In genomic region chr5:68134033-68134668, GRCh38 we compare ENCODE assay signal across 25 cellular contexts.
DNase-seq lines count a peak whose midpoint lies in the region; ATAC-seq and TF ChIP-seq lines count a peak whose summit lies in the region.
"Had no signal": no experiment of that assay in that cellular context is flagged by ENCODE, and none has a peak within 500 bp of the region (broad histone marks: within the 10 kb centered on the region; RNA-seq: fewer than 3 reads in every experiment).

No MANE protein-coding gene starts in this region.

- no peaks in the 10 kb centered on the region for H3K79me1 ChIP-seq in H9 (ENCODE audit: insufficient read depth, low read depth, low read length, poor library complexity, severe bottlenecking)

- ATAC-seq in RWPE2 (ENCODE audit: low read depth): 0 out of 3 replicates have a peak, but pooled peaks have one; percentile 27
- no peak for ATAC-seq in stimulated activated effector memory CD8-positive, alpha-beta T cell treated with anti-CD3 and anti-CD28 coated beads, Interleukin-12 subunit alpha, Interleukin-12 subunit beta, amount 100 ng/mL, for 72 hours
- ATAC-seq in HG02852 (IDR thresholded peaks at IDR 0.05; ENCODE audit: unreplicated experiment): no peak
- ATAC-seq: left ventricle myocardium superior, Panc1 had no signal

- no peak overlapping the region for H2BK12ac ChIP-seq in H9 (ENCODE audit: insufficient read length, low read depth, low read length)

- H4K8ac ChIP-seq in H9 (replicated peaks; ENCODE audit: insufficient read length, low read depth, low read length): no peak overlapping the region

- no peaks in the 10 kb centered on the region for H3K23me2 ChIP-seq in H9 (ENCODE audit: insufficient read length, low read depth, low read length, poor library complexity, severe bottlenecking)

- no peaks in the 10 kb centered on the region for H4K20me1 ChIP-seq in H9 (ENCODE audit: control insufficient read depth, insufficient read depth, insufficient read length)

- H3K79me2 ChIP-seq in H9 (ENCODE audit: insufficient read depth, low read length): no peaks in the 10 kb centered on the region

- H3K14ac ChIP-seq in H9 (ENCODE audit: insufficient read depth, low read length): no peak overlapping the region

- H2AFZ ChIP-seq in H9 (ENCODE audit: low read length): no peak overlapping the region

- H3K23ac ChIP-seq in H9 (ENCODE audit: insufficient read length, low read depth, low read length): no peak overlapping the region

- no peak overlapping the region for H3K4ac ChIP-seq in H9 (ENCODE audit: low read depth, low read length)

- H3K9me3 ChIP-seq in H9 (ENCODE audit: control insufficient read depth, low read depth, low read length): no peaks in the 10 kb centered on the region
- no peaks in the 10 kb centered on the region for H3K9me3 ChIP-seq in RWPE2 (ENCODE audit: severe bottlenecking)
- H3K9me3 ChIP-seq in prostate gland: no peaks in the 10 kb centered on the region
- H3K9me3 ChIP-seq: heart right ventricle, uterus had no signal

- H3K27ac Mint-ChIP-seq in H9: no peak overlapping the region
- no peak overlapping the region for H3K27ac Mint-ChIP-seq in stimulated activated effector memory CD8-positive, alpha-beta T cell treated with anti-CD3 and anti-CD28 coated beads, Interleukin-12 subunit alpha, Interleukin-12 subunit beta, amount 100 ng/mL, for 72 hours
- H3K27ac Mint-ChIP-seq: activated CD4-positive, alpha-beta memory T cell treated with anti-CD3 and anti-CD28 coated beads, Interleukin-2, amount 10 ng/mL, durations not matched to agents 7 days and 5 days; immature natural killer cell had no signal

- TF ChIP-seq CTCF in H9 (conservative IDR thresholded peaks at IDR 0.05): no peak
- no peak for TF ChIP-seq CTCF in RWPE2 (IDR thresholded peaks at IDR 0.05; ENCODE audit: poor library complexity, severe bottlenecking)
- no peak for TF ChIP-seq CTCF in fibroblast of mammary gland (conservative IDR thresholded peaks at IDR 0.05; ENCODE audit: control insufficient read depth, insufficient read depth, low read depth, low read length)
- TF ChIP-seq CTCF in prostate gland (IDR thresholded peaks at IDR 0.05): no peak

- H3T11ph ChIP-seq in H9 (ENCODE audit: low read length): no peak overlapping the region

- no peak overlapping the region for H3K27ac ChIP-seq in H9 (ENCODE audit: insufficient read length, low read depth, low read length)
- no peak overlapping the region for H3K27ac ChIP-seq in RWPE2 (ENCODE audit: poor library complexity, severe bottlenecking)
- peak overlapping the region in 1 of 2 donors; percentile 52 for H3K27ac ChIP-seq in prostate gland
- H3K27ac ChIP-seq: brain microvascular endothelial cell, heart right ventricle, KMS-11, uterus had no signal

- no peak overlapping the region for H3K4me3 Mint-ChIP-seq in H9
- no peak overlapping the region for H3K4me3 Mint-ChIP-seq in stimulated activated effector memory CD8-positive, alpha-beta T cell treated with anti-CD3 and anti-CD28 coated beads, Interleukin-12 subunit alpha, Interleukin-12 subunit beta, amount 100 ng/mL, for 72 hours
- H3K4me3 Mint-ChIP-seq: activated CD4-positive, alpha-beta memory T cell treated with anti-CD3 and anti-CD28 coated beads, Interleukin-2, amount 10 ng/mL, durations not matched to agents 7 days and 5 days; CD8-positive, alpha-beta memory T cell; immature natural killer cell had no signal

- H2AK5ac ChIP-seq in H9 (ENCODE audit: insufficient read length, low read length): no peak overlapping the region

- no peak overlapping the region for H3K18ac ChIP-seq in H9 (ENCODE audit: insufficient read length, low read depth, low read length)

- H4K5ac ChIP-seq in H9 (ENCODE audit: insufficient read length, low read depth, low read length): no peak overlapping the region

- H3K27me3 Mint-ChIP-seq in H9 (ENCODE audit: low read depth): no peaks in the 10 kb centered on the region; the same call in 1 of the 2 replicates

- no peak overlapping the region for H3K4me3 ChIP-seq in RWPE2 (ENCODE audit: severe bottlenecking)
- H3K4me3 ChIP-seq in fibroblast of mammary gland (ENCODE audit: control insufficient read depth, low read depth, low read length): no peak overlapping the region
- H3K4me3 ChIP-seq in prostate gland: no peak overlapping the region
- H3K4me3 ChIP-seq: heart right ventricle, uterus had no signal

- no peak overlapping the region for H4K91ac ChIP-seq in H9 (ENCODE audit: insufficient read length, low read depth, low read length)

- no peaks in the 10 kb centered on the region for H3K36me3 Mint-ChIP-seq in H9 (ENCODE audit: insufficient read depth in 1 of 3, low read depth in 3 of 3)
- H3K36me3 Mint-ChIP-seq in stimulated activated effector memory CD8-positive, alpha-beta T cell treated with anti-CD3 and anti-CD28 coated beads, Interleukin-12 subunit alpha, Interleukin-12 subunit beta, amount 100 ng/mL, for 72 hours: no peaks in the 10 kb centered on the region
- H3K36me3 Mint-ChIP-seq: CD8-positive, alpha-beta memory T cell; immature natural killer cell had no signal

- DNase-seq in H9 (peak; percentile 37), RWPE2 (ENCODE audit: low spot score) (no peak), fibroblast of mammary gland (ENCODE audit: low read depth) (peak; percentile 34), prostate gland (ENCODE audit: low spot score) (peak; percentile 55), COLO668 (lab: John Stamatoyannopoulos, UW; ENCODE audit: unreplicated experiment) (no peak)
- no peak for DNase-seq in stimulated activated effector memory CD8-positive, alpha-beta T cell treated with anti-CD3 and anti-CD28 coated beads, Interleukin-12 subunit alpha, Interleukin-12 subunit beta, amount 100 ng/mL, for 72 hours (ENCODE audit: low spot score in 2 of 2)
- DNase-seq: activated CD4-positive, alpha-beta memory T cell treated with anti-CD3 and anti-CD28 coated beads, Interleukin-2, amount 10 ng/mL, durations not matched to agents 7 days and 5 days; activated gamma-delta T cell; activated T-cell treated with anti-CD3 and anti-CD28 coated beads for 4 hours; AML-193; brain microvascular endothelial cell; CD8-positive, alpha-beta memory T cell; GDM1; heart right ventricle; immature natural killer cell; left ventricle myocardium superior; NCI-H1105; NCI-H2029 treated with DMSO at 0.1 percent for 48 hours; NCI-H446 treated with DMSO at 0.1 percent for 48 hours; NK-92 treated with Interleukin-12 subunit alpha and Interleukin-12 subunit beta, amount 100 ng/mL, for 24 hours; substantia nigra; uterus had no signal

- H3K4me1 ChIP-seq in H9 (ENCODE audit: insufficient read depth, low read length) (peaks cover 2% of the 10 kb centered on the region; the same call in 1 of the 2 replicates), RWPE2 (ENCODE audit: insufficient read depth, poor library complexity, severe bottlenecking) (no peaks in the 10 kb centered on the region), prostate gland (replicated peaks) (no peaks in the 10 kb centered on the region)
- H3K4me1 ChIP-seq: uterus had no signal

- H3K36me3 ChIP-seq in RWPE2 (ENCODE audit: low read depth): no peaks in the 10 kb centered on the region
- no peaks in the 10 kb centered on the region for H3K36me3 ChIP-seq in prostate gland
- H3K36me3 ChIP-seq: brain microvascular endothelial cell, heart right ventricle, uterus had no signal

- H3K27me3 ChIP-seq in H9 (ENCODE audit: insufficient read depth, low read length) (no peaks in the 10 kb centered on the region), RWPE2 (ENCODE audit: insufficient read depth, poor library complexity, severe bottlenecking) (no peaks in the 10 kb centered on the region), prostate gland (replicated peaks; ENCODE audit: insufficient read depth) (no peaks in the 10 kb centered on the region)
- H3K27me3 ChIP-seq: brain microvascular endothelial cell, heart right ventricle, uterus had no signal

- no peak overlapping the region for H2BK5ac ChIP-seq in H9 (ENCODE audit: insufficient read length, low read length)

- H2BK120ac ChIP-seq in H9 (ENCODE audit: low read depth, low read length, poor library complexity, severe bottlenecking): no peak overlapping the region

- intact Hi-C loops in prostate gland (cut with DNase I): no loop called here

- H3K9me3 Mint-ChIP-seq in H9: no peaks in the 10 kb centered on the region
- H3K9me3 Mint-ChIP-seq in stimulated activated effector memory CD8-positive, alpha-beta T cell treated with anti-CD3 and anti-CD28 coated beads, Interleukin-12 subunit alpha, Interleukin-12 subunit beta, amount 100 ng/mL, for 72 hours: no peaks in the 10 kb centered on the region
- H3K9me3 Mint-ChIP-seq: activated CD4-positive, alpha-beta memory T cell treated with anti-CD3 and anti-CD28 coated beads, Interleukin-2, amount 10 ng/mL, durations not matched to agents 7 days and 5 days; CD8-positive, alpha-beta memory T cell; immature natural killer cell had no signal

- H3K9ac ChIP-seq in H9 (ENCODE audit: extremely low read depth, insufficient read length, low read length): no peak overlapping the region
- H3K9ac ChIP-seq: KMS-11 had no signal

- H2BK20ac ChIP-seq in H9 (ENCODE audit: low read depth, low read length, poor library complexity, severe bottlenecking): no peak overlapping the region

- no peak for TF ChIP-seq POLR2A in prostate gland (IDR thresholded peaks at IDR 0.05)

- H2BK15ac ChIP-seq in H9 (ENCODE audit: low read depth, low read length): no peak overlapping the region

- H3K56ac ChIP-seq in H9 (ENCODE audit: insufficient read length, low read depth, low read length): no peak overlapping the region

- peaks cover 13 to 18% of the 10 kb centered on the region in 2 experiments for H3K4me1 Mint-ChIP-seq in H9
- no peaks in the 10 kb centered on the region for H3K4me1 Mint-ChIP-seq in stimulated activated effector memory CD8-positive, alpha-beta T cell treated with anti-CD3 and anti-CD28 coated beads, Interleukin-12 subunit alpha, Interleukin-12 subunit beta, amount 100 ng/mL, for 72 hours
- H3K4me1 Mint-ChIP-seq: activated CD4-positive, alpha-beta memory T cell treated with anti-CD3 and anti-CD28 coated beads, Interleukin-2, amount 10 ng/mL, durations not matched to agents 7 days and 5 days; CD8-positive, alpha-beta memory T cell; immature natural killer cell had no signal

- no peak overlapping the region for H3K4me2 ChIP-seq in H9 (ENCODE audit: insufficient read depth, insufficient read length, low read length)
- H3K4me2 ChIP-seq: KMS-11 had no signal

- WGBS in H9 (ENCODE audit: extremely low coverage, insufficient read length, low lambda C conversion rate): no CpG with 5 or more reads among the region's 10 CpGs
- WGBS in prostate gland: 66% methylated on average over 10 of the region's 10 CpGs

Comparison
In these comparisons a context has a peak if more than half of its experiments do, and no peak if none do; other contexts are left out.
1. DNase-seq: peak in H9 (single experiment), fibroblast of mammary gland (single experiment) and prostate gland (single experiment); none in RWPE2 (single experiment), stimulated activated effector memory CD8-positive, alpha-beta T cell treated with anti-CD3 and anti-CD28 coated beads, Interleukin-12 subunit alpha, Interleukin-12 subunit beta, amount 100 ng/mL, for 72 hours (0 of 2) and COLO668 (single experiment).